In the genomic region with DNA sequence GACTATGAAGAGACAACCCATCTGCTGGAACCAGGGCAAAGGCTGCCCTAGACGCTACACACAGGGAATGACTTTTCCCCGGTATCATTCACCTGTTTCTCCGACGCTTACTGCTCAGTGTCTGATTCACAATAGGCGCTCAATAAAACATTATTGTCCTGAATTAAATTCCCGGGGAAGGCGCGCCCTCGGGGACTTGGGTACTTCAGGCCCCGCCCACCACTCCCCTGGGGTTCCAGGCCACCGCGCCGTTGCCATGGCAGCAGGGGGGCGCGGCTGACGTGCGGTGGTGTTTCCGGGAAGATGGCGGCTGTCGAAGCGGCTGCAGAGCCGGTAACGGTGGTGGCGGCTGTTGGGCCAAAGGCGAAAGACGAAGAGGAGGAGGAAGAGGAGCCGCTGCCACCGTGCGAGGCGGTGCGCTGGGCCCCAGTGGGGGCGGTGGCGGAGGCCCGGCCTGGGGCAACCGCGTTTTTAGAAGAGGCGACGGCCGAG, we compare ENCODE assay signal across 7 cellular contexts. TPM values are rescaled to one million over a fixed set of nuclear protein-coding genes. Genes with fewer than 3 reads are reported as not detected.
DNase-seq lines count a peak whose midpoint lies in the region; ATAC-seq, FAIRE-seq and TF ChIP-seq lines count a peak whose summit lies in the region.

A gene (plus strand): TSS at position 292 of the 492 bp plus-strand sequence. CDS start 12 bp downstream, at position 304.

- peaks cover 1% of the 10 kb centered on the region for H3K36me3 ChIP-seq in bronchial epithelial cell (ENCODE audit: control insufficient read depth, insufficient read depth, low read length)

- no peaks in the 10 kb centered on the region for H3K27me3 ChIP-seq in bronchial epithelial cell (ENCODE audit: control insufficient read depth, insufficient read depth, low read length)

- no peak for FAIRE-seq in bronchial epithelial cell (lab: Jason Lieb, UNC)

- H3K36me3 Mint-ChIP-seq in WTC11: peaks cover 13% of the 10 kb centered on the region

- DNase-seq in NCI-H2196 (lab: John Stamatoyannopoulos, UW; ENCODE audit: unreplicated experiment) (peak; percentile 84), WTC11 (ENCODE audit: low spot score) (peak; percentile 92), bronchial epithelial cell (ENCODE audit: low read depth) (peak; percentile 63), iris pigment epithelial cell (ENCODE audit: low read depth) (peak; percentile 85)
- DNase-seq in stimulated activated CD4-positive, alpha-beta T cell treated with anti-CD3 and anti-CD28 coated beads, Interleukin-12 subunit alpha, Interleukin-12 subunit beta, amount 100 ng/mL, for 24 hours (ENCODE audit: low read depth in 2 of 2): peak; percentile 80 to 89

- peak; percentile 78 for TF ChIP-seq POLR2A in GM18505 (IDR thresholded peaks at IDR 0.05; ENCODE audit: borderline replicate concordance, extremely low read depth, insufficient read depth, insufficient read length)

- CTCF ChIA-PET in WTC11 (lab: Charles Lee): interaction anchor here (1.0 to 2.1 kb wide), 2 partner anchors 17 to 329 kb away, joined by 3 to 14 read pairs; a partner anchor contains a TSS

- POLR2A ChIA-PET in WTC11 (lab: Charles Lee): interaction anchor here (1.1 kb wide), 1 partner anchor 18 kb away, joined by 5 read pairs; no protein-coding TSS in a partner anchor

- TF ChIP-seq CTCF in WTC11 (IDR thresholded peaks at IDR 0.05) (no peak), bronchial epithelial cell (IDR thresholded peaks at IDR 0.05; ENCODE audit: insufficient read depth, low read length, severe bottlenecking) (no peak)

- H3K27me3 Mint-ChIP-seq in WTC11 (ENCODE audit: low read depth): peaks cover 4% of the 10 kb centered on the region; the same call in 1 of the 2 replicates

- H3K9me3 Mint-ChIP-seq in WTC11: no peaks in the 10 kb centered on the region

- ATAC-seq in GM18505 (IDR thresholded peaks at IDR 0.05; ENCODE audit: unreplicated experiment) (peak; percentile 74), HG03060 (IDR thresholded peaks at IDR 0.05; ENCODE audit: low read depth, unreplicated experiment) (peak; percentile 45), WTC11 (peak; percentile 72)

- H3K4me3 Mint-ChIP-seq in WTC11: peak within 1 kb of the TSS; percentile 99

- peak within 1 kb of the TSS; percentile 70 for H3K4me3 ChIP-seq in bronchial epithelial cell (ENCODE audit: low read depth, low read length)

- peaks cover 20% of the 10 kb centered on the region for H3K4me1 Mint-ChIP-seq in WTC11

- peak within 1 kb of the TSS; percentile 97 for H3K27ac Mint-ChIP-seq in WTC11

TF ChIP-seq in WTC11, 78 proteins besides CTCF, POLR2A, EP300 and RAD21:
- TF ChIP-seq FOXJ3 (CRISPR knock-in tag; IDR thresholded peaks at IDR 0.05; ENCODE audit: borderline replicate concordance) (no peak), CREM (CRISPR knock-in tag; IDR thresholded peaks at IDR 0.05) (peak; percentile 77; the same call in 1 of the 2 replicates), SP1 (CRISPR knock-in tag; conservative IDR thresholded peaks at IDR 0.05) (peak; percentile 70; the same call in 1 of the 2 replicates), GTF2I (CRISPR knock-in tag; conservative IDR thresholded peaks at IDR 0.05) (no peak), FOXK1 (CRISPR knock-in tag; IDR thresholded peaks at IDR 0.05) (peak; percentile 65; the same call in 1 of the 2 replicates), TCF7 (CRISPR knock-in tag; IDR thresholded peaks at IDR 0.05; ENCODE audit: low read depth) (no peak), SMAD3 (CRISPR knock-in tag; IDR thresholded peaks at IDR 0.05; ENCODE audit: borderline replicate concordance) (peak; percentile 36; the same call in 1 of the 2 replicates), ETV6 (CRISPR knock-in tag; IDR thresholded peaks at IDR 0.05) (no peak), ZNF423 (CRISPR knock-in tag; IDR thresholded peaks at IDR 0.05) (no peak)
- TF ChIP-seq, protein P1, sequence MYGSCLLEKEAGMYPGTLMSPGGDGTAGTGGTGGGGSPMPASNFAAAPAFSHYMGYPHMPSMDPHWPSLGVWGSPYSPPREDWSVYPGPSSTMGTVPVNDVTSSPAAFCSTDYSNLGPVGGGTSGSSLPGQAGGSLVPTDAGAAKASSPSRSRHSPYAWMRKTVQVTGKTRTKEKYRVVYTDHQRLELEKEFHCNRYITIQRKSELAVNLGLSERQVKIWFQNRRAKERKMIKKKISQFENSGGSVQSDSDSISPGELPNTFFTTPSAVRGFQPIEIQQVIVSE (CRISPR knock-in tag; IDR thresholded peaks at IDR 0.05; ENCODE audit: borderline replicate concordance): no peak
- TF ChIP-seq, protein P2, sequence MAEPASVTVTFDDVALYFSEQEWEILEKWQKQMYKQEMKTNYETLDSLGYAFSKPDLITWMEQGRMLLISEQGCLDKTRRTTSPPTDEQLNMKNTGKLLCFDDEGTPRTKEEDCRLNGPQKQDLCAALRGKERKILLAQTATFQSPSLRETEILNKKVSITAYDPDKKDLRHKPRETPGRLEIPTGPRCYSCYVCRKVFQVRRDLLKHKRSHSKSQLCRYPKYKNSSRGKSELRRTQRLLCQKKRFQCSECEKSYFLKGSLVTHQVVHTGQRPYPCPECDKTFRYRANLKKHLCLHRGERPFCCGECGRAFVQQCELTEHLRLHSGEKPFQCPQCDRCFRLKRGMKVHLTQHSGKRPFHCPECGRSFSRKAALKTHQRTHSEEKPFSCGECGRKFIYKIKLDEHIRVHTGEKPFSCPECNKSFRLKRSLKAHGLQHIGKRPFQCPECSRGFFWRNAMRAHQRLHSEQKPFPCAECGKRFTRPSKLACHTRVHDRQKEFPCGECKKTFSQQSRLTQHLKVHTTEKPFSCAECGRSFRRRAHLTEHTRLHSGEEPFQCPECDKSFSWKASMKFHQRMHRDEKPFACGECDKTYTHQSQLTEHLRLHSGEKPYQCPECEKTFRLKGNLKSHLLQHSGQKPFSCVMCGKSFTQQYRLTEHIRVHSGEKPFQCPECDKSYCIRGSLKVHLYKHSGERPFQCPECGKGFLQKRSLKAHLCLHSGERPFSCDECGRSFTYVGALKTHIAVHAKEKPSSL (CRISPR knock-in tag; conservative IDR thresholded peaks at IDR 0.05): no peak
- TF ChIP-seq, protein P3, sequence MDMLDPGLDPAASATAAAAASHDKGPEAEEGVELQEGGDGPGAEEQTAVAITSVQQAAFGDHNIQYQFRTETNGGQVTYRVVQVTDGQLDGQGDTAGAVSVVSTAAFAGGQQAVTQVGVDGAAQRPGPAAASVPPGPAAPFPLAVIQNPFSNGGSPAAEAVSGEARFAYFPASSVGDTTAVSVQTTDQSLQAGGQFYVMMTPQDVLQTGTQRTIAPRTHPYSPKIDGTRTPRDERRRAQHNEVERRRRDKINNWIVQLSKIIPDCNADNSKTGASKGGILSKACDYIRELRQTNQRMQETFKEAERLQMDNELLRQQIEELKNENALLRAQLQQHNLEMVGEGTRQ (CRISPR knock-in tag; IDR thresholded peaks at IDR 0.05): peak; percentile 33; the same call in 1 of the 2 replicates
- TF ChIP-seq, protein P4, sequence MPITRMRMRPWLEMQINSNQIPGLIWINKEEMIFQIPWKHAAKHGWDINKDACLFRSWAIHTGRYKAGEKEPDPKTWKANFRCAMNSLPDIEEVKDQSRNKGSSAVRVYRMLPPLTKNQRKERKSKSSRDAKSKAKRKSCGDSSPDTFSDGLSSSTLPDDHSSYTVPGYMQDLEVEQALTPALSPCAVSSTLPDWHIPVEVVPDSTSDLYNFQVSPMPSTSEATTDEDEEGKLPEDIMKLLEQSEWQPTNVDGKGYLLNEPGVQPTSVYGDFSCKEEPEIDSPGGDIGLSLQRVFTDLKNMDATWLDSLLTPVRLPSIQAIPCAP (CRISPR knock-in tag; IDR thresholded peaks at IDR 0.05): 0 out of 2 replicates have a peak, but pooled peaks have one; percentile 14
- TF ChIP-seq, protein P5, sequence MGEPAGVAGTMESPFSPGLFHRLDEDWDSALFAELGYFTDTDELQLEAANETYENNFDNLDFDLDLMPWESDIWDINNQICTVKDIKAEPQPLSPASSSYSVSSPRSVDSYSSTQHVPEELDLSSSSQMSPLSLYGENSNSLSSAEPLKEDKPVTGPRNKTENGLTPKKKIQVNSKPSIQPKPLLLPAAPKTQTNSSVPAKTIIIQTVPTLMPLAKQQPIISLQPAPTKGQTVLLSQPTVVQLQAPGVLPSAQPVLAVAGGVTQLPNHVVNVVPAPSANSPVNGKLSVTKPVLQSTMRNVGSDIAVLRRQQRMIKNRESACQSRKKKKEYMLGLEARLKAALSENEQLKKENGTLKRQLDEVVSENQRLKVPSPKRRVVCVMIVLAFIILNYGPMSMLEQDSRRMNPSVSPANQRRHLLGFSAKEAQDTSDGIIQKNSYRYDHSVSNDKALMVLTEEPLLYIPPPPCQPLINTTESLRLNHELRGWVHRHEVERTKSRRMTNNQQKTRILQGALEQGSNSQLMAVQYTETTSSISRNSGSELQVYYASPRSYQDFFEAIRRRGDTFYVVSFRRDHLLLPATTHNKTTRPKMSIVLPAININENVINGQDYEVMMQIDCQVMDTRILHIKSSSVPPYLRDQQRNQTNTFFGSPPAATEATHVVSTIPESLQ (CRISPR knock-in tag; IDR thresholded peaks at IDR 0.05): no peak

RNA-seq across cellular contexts. Expression of the gene that starts here (rescaled TPM):
- total RNA-seq in WTC11 (2021) (12.2 to 14.2 TPM (median 12.7 TPM) in 3 replicates), bronchial epithelial cell (10.3 and 11.8 TPM in 2 replicates)

Comparison
In these comparisons a context has a peak if more than half of its experiments do, and no peak if none do; other contexts are left out.
1. Peak in every context shown above with its lines: DNase-seq, ATAC-seq and H3K4me3 ChIP-seq.